Comparison of ENCODE assay signal across 11 cellular contexts in the genomic region with DNA sequence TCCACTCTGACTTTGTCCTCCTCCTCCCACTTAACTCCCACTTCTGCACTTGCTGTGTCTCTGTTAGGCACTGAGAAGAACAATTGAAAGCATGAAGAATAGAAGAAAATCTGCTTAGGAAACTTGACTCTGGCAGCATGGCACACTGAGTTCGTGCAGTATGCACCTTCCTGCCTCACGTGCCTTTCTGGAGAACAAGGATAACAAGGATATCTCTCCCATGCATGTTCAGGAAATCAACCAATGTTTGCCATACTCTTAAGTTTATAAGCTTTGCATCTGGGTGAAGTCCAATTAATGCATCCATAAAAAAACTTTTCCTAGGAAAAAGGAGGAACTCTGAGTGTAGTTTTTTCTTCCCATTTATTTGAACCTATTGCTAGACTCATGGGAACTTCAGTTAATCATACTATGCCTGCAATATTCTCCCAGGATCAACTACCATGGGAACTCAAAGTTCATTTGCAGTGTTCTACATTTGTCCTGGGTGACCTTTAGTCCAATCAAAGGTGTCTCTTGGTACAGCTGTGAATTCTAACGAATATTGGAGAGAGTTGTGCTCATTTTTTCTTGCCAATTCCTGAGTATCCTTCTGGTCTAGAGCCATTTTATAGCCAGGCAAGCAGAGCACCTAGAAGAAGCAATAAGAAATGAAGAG.
"Had no signal": no experiment of that assay in that cellular context is flagged by ENCODE, and none has a peak within 500 bp of the region (broad histone marks: within the 10 kb centered on the region; RNA-seq: fewer than 3 reads in every experiment).

No MANE protein-coding gene starts in this region.

- H3K9me3 ChIP-seq: pancreas, vagina had no signal

- H3K36me3 ChIP-seq: pancreas, vagina had no signal

- H3K27me3 ChIP-seq: pancreas, vagina had no signal

- H3K27ac ChIP-seq: pancreas, skin epidermis, vagina had no signal

- H3K4me3 Mint-ChIP-seq: activated naive CD4-positive, alpha-beta T cell treated with anti-CD3 and anti-CD28 coated beads, Interleukin-2, amount 10 ng/mL, durations not matched to agents 7 days and 5 days; activated T-helper 17 cell treated with anti-CD3 and anti-CD28 coated beads, Interleukin-2, amount 50 U/mL, for 72 hours; dendritic cell treated with granulocyte-macrophage colony-stimulating factor and Interleukin-4, amounts not matched to agents 40 ng/mL and 50 ng/mL, for 4 days; effector memory CD8-positive, alpha-beta T cell had no signal

- H3K4me1 Mint-ChIP-seq: activated naive CD4-positive, alpha-beta T cell treated with anti-CD3 and anti-CD28 coated beads, Interleukin-2, amount 10 ng/mL, durations not matched to agents 7 days and 5 days; activated T-helper 17 cell treated with anti-CD3 and anti-CD28 coated beads, Interleukin-2, amount 50 U/mL, for 72 hours had no signal

- H3K4me1 ChIP-seq: vagina had no signal

- H3K9me3 Mint-ChIP-seq: activated naive CD4-positive, alpha-beta T cell treated with anti-CD3 and anti-CD28 coated beads, Interleukin-2, amount 10 ng/mL, durations not matched to agents 7 days and 5 days; activated T-helper 17 cell treated with anti-CD3 and anti-CD28 coated beads, Interleukin-2, amount 50 U/mL, for 72 hours; dendritic cell treated with granulocyte-macrophage colony-stimulating factor and Interleukin-4, amounts not matched to agents 40 ng/mL and 50 ng/mL, for 4 days; effector memory CD8-positive, alpha-beta T cell had no signal

- H3K36me3 Mint-ChIP-seq: activated naive CD4-positive, alpha-beta T cell treated with anti-CD3 and anti-CD28 coated beads, Interleukin-2, amount 10 ng/mL, durations not matched to agents 7 days and 5 days had no signal

- H3K27me3 Mint-ChIP-seq: dendritic cell treated with granulocyte-macrophage colony-stimulating factor and Interleukin-4, amounts not matched to agents 40 ng/mL and 50 ng/mL, for 4 days had no signal

- H3K27ac Mint-ChIP-seq: activated naive CD4-positive, alpha-beta T cell treated with anti-CD3 and anti-CD28 coated beads, Interleukin-2, amount 10 ng/mL, durations not matched to agents 7 days and 5 days; activated T-helper 17 cell treated with anti-CD3 and anti-CD28 coated beads, Interleukin-2, amount 50 U/mL, for 72 hours; dendritic cell treated with granulocyte-macrophage colony-stimulating factor and Interleukin-4, amounts not matched to agents 40 ng/mL and 50 ng/mL, for 4 days; effector memory CD8-positive, alpha-beta T cell had no signal

- DNase-seq: activated CD4-positive, alpha-beta T cell treated with anti-CD3 and anti-CD28 coated beads, Interleukin-2, amount 50 U/mL, for 1 hour; activated CD4-positive, CD25-positive, alpha-beta regulatory T cell; activated naive CD4-positive, alpha-beta T cell treated with anti-CD3 and anti-CD28 coated beads, Interleukin-2, amount 10 ng/mL, durations not matched to agents 7 days and 5 days; activated T-cell treated with anti-CD3 and anti-CD28 coated beads for 4 hours; effector memory CD8-positive, alpha-beta T cell; mammary epithelial cell; pancreas had no signal

- H3K4me3 ChIP-seq: pancreas, skin epidermis, vagina had no signal

- ATAC-seq: activated T-helper 17 cell treated with anti-CD3 and anti-CD28 coated beads, Interleukin-2, amount 50 U/mL, for 72 hours; effector memory CD8-positive, alpha-beta T cell; pancreas had no signal
